1 cellular context compared by ENCODE assay signal in the genomic region with DNA sequence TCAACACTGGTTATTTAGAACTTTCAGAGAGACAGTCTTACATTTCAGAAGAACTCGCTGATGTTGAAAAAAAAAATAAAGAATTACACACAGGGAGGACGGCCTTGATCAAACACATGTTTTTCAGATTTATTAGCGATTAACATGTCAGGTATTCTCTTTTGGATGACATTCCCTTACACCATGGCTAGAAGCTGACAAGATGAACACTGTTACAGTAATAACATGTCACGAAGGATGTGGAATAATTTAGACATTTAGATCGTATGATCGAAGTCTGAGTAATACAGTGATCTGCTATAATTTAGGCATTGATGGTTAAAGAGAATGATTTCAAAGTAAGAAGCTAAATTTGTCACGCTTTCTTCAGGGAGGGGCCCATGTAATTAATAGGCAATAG.
TF ChIP-seq lines count a peak whose summit lies in the region.

No MANE protein-coding gene starts in this region.

TF ChIP-seq in GM12878, 131 proteins besides CTCF, POLR2A, EP300 and RAD21 (continued from another document):
- TF ChIP-seq SMAD5 (IDR thresholded peaks at IDR 0.05; ENCODE audit: low read depth): no peak
